In the genomic region with DNA sequence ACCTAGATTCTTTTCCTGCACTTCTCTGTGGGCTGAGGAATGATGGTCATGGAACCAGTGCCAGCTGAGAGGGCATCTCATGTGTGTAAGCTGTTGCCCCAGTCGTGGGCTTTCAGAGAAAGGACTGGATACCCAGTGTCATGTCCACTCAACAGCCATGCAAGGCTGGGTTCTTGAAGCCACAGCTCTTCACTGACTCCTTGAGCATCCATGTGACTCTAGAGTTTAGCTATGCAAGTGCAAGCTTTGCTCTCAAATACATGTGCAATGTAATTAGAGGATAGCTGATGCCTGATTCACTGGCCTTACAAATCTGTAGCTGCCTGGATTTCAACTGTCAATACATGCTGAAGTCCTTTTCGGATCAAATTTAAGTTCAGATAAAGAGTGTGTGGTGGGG, we compare ENCODE assay signal across 2 cellular contexts.
TF ChIP-seq lines count a peak whose summit lies in the region.

No MANE protein-coding gene starts in this region.

TF ChIP-seq in HepG2, 621 proteins besides CTCF, POLR2A, EP300 and RAD21 (continues in another document):
- no peak for TF ChIP-seq NFRKB (IDR thresholded peaks at IDR 0.05)
- TF ChIP-seq, protein P1, sequence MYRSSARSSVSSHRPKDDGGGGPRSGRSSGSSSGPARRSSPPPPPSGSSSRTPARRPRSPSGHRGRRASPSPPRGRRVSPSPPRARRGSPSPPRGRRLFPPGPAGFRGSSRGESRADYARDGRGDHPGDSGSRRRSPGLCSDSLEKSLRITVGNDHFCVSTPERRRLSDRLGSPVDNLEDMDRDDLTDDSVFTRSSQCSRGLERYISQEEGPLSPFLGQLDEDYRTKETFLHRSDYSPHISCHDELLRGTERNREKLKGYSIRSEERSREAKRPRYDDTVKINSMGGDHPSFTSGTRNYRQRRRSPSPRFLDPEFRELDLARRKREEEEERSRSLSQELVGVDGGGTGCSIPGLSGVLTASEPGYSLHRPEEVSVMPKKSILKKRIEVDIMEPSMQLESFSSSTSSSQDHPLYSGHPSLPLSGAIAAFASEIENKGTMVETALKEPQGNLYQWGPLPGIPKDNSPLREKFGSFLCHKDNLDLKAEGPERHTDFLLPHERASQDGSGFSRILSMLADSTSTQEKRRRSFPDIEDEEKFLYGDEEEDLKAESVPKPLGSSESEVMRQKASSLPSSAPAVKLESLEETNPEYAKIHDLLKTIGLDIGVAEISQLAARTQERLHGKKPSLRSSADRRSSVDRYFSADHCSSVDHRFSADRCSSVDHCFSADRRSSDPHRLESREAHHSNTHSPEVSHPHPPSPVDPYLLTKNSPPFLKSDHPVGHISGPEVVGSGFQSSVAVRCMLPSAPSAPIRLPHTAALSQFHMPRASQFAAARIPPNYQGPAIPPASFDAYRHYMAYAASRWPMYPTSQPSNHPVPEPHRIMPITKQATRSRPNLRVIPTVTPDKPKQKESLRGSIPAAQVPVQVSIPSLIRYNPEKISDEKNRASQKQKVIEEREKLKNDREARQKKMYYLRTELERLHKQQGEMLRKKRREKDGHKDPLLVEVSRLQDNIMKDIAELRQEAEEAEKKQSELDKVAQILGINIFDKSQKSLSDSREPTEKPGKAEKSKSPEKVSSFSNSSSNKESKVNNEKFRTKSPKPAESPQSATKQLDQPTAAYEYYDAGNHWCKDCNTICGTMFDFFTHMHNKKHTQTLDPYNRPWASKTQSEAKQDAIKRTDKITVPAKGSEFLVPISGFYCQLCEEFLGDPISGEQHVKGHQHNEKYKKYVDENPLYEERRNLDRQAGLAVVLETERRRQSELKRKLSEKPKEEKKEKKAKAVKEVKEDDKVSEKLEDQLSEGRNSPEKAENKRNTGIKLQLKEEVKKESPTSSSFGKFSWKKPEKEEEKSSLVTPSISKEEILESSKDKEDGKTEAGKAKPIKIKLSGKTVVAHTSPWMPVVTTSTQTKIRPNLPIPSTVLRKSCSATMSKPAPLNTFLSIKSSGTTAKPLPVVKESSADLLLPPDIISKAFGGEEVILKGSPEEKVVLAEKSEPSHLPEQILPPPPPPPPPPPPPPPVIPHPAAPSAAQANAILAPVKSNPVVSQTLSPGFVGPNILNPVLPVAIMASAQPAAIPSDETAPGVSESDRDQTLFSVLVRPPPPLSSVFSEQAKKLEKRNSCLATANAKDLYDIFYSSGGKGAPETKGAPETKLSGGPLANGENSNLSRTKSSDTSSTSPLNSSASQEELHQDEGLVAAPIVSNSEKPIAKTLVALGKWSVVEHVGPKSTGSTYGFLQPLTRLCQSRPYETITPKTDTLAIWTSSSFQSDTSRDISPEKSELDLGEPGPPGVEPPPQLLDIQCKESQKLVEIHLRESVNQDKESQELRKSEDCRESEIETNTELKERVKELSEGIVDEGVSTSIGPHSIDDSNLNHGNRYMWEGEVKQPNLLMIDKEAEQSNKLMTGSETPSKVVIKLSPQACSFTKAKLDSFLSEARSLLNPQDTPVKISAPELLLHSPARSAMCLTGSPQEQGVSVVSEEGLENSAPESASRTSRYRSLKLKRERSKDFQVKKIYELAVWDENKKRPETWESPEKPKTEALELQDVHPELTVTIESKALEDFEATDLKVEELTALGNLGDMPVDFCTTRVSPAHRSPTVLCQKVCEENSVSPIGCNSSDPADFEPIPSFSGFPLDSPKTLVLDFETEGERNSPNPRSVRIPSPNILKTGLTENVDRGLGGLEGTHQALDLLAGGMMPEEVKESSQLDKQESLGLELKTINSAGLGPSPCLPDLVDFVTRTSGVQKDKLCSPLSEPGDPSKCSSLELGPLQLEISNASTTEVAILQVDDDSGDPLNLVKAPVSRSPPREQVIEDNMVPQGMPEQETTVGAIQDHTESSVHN (CRISPR knock-in tag; IDR thresholded peaks at IDR 0.05) = no peak
- no peak for TF ChIP-seq ZNF781 (CRISPR knock-in tag; IDR thresholded peaks at IDR 0.05; ENCODE audit: borderline replicate concordance, not compliant biosample characterization)
- TF ChIP-seq, protein P2, sequence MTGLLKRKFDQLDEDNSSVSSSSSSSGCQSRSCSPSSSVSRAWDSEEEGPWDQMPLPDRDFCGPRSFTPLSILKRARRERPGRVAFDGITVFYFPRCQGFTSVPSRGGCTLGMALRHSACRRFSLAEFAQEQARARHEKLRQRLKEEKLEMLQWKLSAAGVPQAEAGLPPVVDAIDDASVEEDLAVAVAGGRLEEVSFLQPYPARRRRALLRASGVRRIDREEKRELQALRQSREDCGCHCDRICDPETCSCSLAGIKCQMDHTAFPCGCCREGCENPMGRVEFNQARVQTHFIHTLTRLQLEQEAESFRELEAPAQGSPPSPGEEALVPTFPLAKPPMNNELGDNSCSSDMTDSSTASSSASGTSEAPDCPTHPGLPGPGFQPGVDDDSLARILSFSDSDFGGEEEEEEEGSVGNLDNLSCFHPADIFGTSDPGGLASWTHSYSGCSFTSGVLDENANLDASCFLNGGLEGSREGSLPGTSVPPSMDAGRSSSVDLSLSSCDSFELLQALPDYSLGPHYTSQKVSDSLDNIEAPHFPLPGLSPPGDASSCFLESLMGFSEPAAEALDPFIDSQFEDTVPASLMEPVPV (CRISPR knock-in tag; IDR thresholded peaks at IDR 0.05) = no peak
- TF ChIP-seq SP4 (CRISPR knock-in tag; IDR thresholded peaks at IDR 0.05) = no peak
- TF ChIP-seq ZNF550 (CRISPR knock-in tag; IDR thresholded peaks at IDR 0.05; ENCODE audit: borderline replicate concordance) = no peak
- TF ChIP-seq TEAD3 (CRISPR knock-in tag; optimal IDR thresholded peaks at IDR 0.05; ENCODE audit: borderline replicate concordance) = no peak
- TF ChIP-seq PHF21A (CRISPR knock-in tag; IDR thresholded peaks at IDR 0.05) = no peak
- TF ChIP-seq REL (CRISPR knock-in tag; conservative IDR thresholded peaks at IDR 0.05) = no peak
- TF ChIP-seq, protein P3, sequence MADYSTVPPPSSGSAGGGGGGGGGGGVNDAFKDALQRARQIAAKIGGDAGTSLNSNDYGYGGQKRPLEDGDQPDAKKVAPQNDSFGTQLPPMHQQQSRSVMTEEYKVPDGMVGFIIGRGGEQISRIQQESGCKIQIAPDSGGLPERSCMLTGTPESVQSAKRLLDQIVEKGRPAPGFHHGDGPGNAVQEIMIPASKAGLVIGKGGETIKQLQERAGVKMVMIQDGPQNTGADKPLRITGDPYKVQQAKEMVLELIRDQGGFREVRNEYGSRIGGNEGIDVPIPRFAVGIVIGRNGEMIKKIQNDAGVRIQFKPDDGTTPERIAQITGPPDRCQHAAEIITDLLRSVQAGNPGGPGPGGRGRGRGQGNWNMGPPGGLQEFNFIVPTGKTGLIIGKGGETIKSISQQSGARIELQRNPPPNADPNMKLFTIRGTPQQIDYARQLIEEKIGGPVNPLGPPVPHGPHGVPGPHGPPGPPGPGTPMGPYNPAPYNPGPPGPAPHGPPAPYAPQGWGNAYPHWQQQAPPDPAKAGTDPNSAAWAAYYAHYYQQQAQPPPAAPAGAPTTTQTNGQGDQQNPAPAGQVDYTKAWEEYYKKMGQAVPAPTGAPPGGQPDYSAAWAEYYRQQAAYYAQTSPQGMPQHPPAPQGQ (CRISPR knock-in tag; IDR thresholded peaks at IDR 0.05; ENCODE audit: borderline replicate concordance) = no peak
- no peak for TF ChIP-seq IKZF4 (CRISPR knock-in tag; IDR thresholded peaks at IDR 0.05; ENCODE audit: borderline replicate concordance, low read depth, not compliant biosample characterization)
- no peak for TF ChIP-seq RNF2 (conservative IDR thresholded peaks at IDR 0.05; ENCODE audit: low read depth)
- TF ChIP-seq SP1 (IDR thresholded peaks at IDR 0.05) = no peak
- TF ChIP-seq SP1 (CRISPR knock-in tag; IDR thresholded peaks at IDR 0.05) = no peak
- no peak for TF ChIP-seq NCOA5 (CRISPR knock-in tag; IDR thresholded peaks at IDR 0.05)
- TF ChIP-seq ZSCAN21 (CRISPR knock-in tag; IDR thresholded peaks at IDR 0.05; ENCODE audit: borderline replicate concordance) = no peak
- TF ChIP-seq FOXO1 (CRISPR knock-in tag; IDR thresholded peaks at IDR 0.05) = no peak

TF ChIP-seq in WTC11, 78 proteins besides CTCF, POLR2A, EP300 and RAD21:
- TF ChIP-seq ATF1 (CRISPR knock-in tag; IDR thresholded peaks at IDR 0.05) = no peak
- TF ChIP-seq TEAD1 (CRISPR knock-in tag; IDR thresholded peaks at IDR 0.05) = no peak
- TF ChIP-seq CREM (CRISPR knock-in tag; IDR thresholded peaks at IDR 0.05) = no peak
- TF ChIP-seq NFE2L1 (CRISPR knock-in tag; IDR thresholded peaks at IDR 0.05) = no peak
- TF ChIP-seq OVOL2 (CRISPR knock-in tag; IDR thresholded peaks at IDR 0.05; ENCODE audit: borderline replicate concordance) = no peak
- TF ChIP-seq GTF2I (CRISPR knock-in tag; conservative IDR thresholded peaks at IDR 0.05) = no peak
- TF ChIP-seq, protein P4, sequence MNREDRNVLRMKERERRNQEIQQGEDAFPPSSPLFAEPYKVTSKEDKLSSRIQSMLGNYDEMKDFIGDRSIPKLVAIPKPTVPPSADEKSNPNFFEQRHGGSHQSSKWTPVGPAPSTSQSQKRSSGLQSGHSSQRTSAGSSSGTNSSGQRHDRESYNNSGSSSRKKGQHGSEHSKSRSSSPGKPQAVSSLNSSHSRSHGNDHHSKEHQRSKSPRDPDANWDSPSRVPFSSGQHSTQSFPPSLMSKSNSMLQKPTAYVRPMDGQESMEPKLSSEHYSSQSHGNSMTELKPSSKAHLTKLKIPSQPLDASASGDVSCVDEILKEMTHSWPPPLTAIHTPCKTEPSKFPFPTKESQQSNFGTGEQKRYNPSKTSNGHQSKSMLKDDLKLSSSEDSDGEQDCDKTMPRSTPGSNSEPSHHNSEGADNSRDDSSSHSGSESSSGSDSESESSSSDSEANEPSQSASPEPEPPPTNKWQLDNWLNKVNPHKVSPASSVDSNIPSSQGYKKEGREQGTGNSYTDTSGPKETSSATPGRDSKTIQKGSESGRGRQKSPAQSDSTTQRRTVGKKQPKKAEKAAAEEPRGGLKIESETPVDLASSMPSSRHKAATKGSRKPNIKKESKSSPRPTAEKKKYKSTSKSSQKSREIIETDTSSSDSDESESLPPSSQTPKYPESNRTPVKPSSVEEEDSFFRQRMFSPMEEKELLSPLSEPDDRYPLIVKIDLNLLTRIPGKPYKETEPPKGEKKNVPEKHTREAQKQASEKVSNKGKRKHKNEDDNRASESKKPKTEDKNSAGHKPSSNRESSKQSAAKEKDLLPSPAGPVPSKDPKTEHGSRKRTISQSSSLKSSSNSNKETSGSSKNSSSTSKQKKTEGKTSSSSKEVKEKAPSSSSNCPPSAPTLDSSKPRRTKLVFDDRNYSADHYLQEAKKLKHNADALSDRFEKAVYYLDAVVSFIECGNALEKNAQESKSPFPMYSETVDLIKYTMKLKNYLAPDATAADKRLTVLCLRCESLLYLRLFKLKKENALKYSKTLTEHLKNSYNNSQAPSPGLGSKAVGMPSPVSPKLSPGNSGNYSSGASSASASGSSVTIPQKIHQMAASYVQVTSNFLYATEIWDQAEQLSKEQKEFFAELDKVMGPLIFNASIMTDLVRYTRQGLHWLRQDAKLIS (CRISPR knock-in tag; IDR thresholded peaks at IDR 0.05; ENCODE audit: borderline replicate concordance) = no peak
- TF ChIP-seq IRF2 (CRISPR knock-in tag; IDR thresholded peaks at IDR 0.05; ENCODE audit: borderline replicate concordance, low read depth) = no peak
- TF ChIP-seq ESRRA (CRISPR knock-in tag; IDR thresholded peaks at IDR 0.05; ENCODE audit: borderline replicate concordance) = no peak
- TF ChIP-seq ZNF671 (CRISPR knock-in tag; IDR thresholded peaks at IDR 0.05) = no peak
- no peak for TF ChIP-seq NFATC4 (CRISPR knock-in tag; IDR thresholded peaks at IDR 0.05)
- TF ChIP-seq ZNF121 (CRISPR knock-in tag; IDR thresholded peaks at IDR 0.05) = no peak
- TF ChIP-seq SP1 (CRISPR knock-in tag; conservative IDR thresholded peaks at IDR 0.05) = no peak
- TF ChIP-seq ZNF423 (CRISPR knock-in tag; IDR thresholded peaks at IDR 0.05) = no peak
- no peak for TF ChIP-seq JAZF1 (CRISPR knock-in tag; IDR thresholded peaks at IDR 0.05)
- TF ChIP-seq TEAD4 (CRISPR knock-in tag; IDR thresholded peaks at IDR 0.05) = no peak
